ENCODE assay signal across 9 cellular contexts in the genomic region with DNA sequence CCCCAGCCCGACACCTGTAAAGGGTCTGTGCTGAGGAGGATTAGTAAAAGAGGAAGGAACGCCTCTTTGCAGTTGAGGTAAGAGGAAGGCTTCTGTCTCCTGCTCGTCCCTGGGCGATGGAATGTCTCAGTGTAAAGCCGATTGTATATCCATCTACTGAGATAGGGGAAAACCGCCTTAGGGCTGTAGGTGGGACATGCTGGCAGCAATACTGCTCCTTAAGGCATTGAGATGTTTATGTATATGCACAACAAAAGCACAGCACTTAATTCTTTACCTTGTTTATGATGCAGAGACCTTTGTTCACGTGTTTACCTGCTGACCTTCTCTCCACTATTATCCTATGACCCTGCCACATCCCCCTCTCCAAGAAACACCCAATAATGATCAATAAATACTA. TPM values are rescaled to one million over a fixed set of nuclear protein-coding genes. Genes with fewer than 3 reads are reported as not detected.
"Had no signal": no experiment of that assay in that cellular context is flagged by ENCODE, and none has a peak within 500 bp of the region (broad histone marks: within the 10 kb centered on the region; RNA-seq: fewer than 3 reads in every experiment).

No MANE protein-coding gene starts in this region.

RNA-seq across cellular contexts. Expression of gene ALPG, which starts 16.8 kb away (rescaled TPM):
- total RNA-seq: activated CD4-positive, alpha-beta memory T cell treated with anti-CD3 and anti-CD28 coated beads, Interleukin-2, amount 10 ng/mL, durations not matched to agents 7 days and 5 days; activated CD8-positive, alpha-beta memory T cell treated with anti-CD3 and anti-CD28 coated beads, Interleukin-2, amount 10 ng/mL, durations not matched to agents 7 days and 5 days; activated naive CD8-positive, alpha-beta T cell treated with anti-CD3 and anti-CD28 coated beads, Interleukin-2, amount 10 ng/mL, durations not matched to agents 7 days and 5 days; ascending aorta; body of pancreas; breast epithelium; cardiac septum; MCF 10A; Right ventricle myocardium superior had no signal

RNA-seq across cellular contexts. Expression of gene ALPI, which starts 32.5 kb away (rescaled TPM):
- total RNA-seq: activated CD4-positive, alpha-beta memory T cell treated with anti-CD3 and anti-CD28 coated beads, Interleukin-2, amount 10 ng/mL, durations not matched to agents 7 days and 5 days; activated CD8-positive, alpha-beta memory T cell treated with anti-CD3 and anti-CD28 coated beads, Interleukin-2, amount 10 ng/mL, durations not matched to agents 7 days and 5 days; activated naive CD8-positive, alpha-beta T cell treated with anti-CD3 and anti-CD28 coated beads, Interleukin-2, amount 10 ng/mL, durations not matched to agents 7 days and 5 days; ascending aorta; body of pancreas; cardiac septum; MCF 10A; Right ventricle myocardium superior had no signal

RNA-seq across cellular contexts. Expression of gene ALPP, which starts 44.9 kb away (rescaled TPM):
- total RNA-seq: activated CD4-positive, alpha-beta memory T cell treated with anti-CD3 and anti-CD28 coated beads, Interleukin-2, amount 10 ng/mL, durations not matched to agents 7 days and 5 days; activated CD8-positive, alpha-beta memory T cell treated with anti-CD3 and anti-CD28 coated beads, Interleukin-2, amount 10 ng/mL, durations not matched to agents 7 days and 5 days; activated naive CD8-positive, alpha-beta T cell treated with anti-CD3 and anti-CD28 coated beads, Interleukin-2, amount 10 ng/mL, durations not matched to agents 7 days and 5 days; ascending aorta; breast epithelium; cardiac septum; Right ventricle myocardium superior had no signal
